Comparison of ENCODE assay signal across 11 cellular contexts in the genomic region with DNA sequence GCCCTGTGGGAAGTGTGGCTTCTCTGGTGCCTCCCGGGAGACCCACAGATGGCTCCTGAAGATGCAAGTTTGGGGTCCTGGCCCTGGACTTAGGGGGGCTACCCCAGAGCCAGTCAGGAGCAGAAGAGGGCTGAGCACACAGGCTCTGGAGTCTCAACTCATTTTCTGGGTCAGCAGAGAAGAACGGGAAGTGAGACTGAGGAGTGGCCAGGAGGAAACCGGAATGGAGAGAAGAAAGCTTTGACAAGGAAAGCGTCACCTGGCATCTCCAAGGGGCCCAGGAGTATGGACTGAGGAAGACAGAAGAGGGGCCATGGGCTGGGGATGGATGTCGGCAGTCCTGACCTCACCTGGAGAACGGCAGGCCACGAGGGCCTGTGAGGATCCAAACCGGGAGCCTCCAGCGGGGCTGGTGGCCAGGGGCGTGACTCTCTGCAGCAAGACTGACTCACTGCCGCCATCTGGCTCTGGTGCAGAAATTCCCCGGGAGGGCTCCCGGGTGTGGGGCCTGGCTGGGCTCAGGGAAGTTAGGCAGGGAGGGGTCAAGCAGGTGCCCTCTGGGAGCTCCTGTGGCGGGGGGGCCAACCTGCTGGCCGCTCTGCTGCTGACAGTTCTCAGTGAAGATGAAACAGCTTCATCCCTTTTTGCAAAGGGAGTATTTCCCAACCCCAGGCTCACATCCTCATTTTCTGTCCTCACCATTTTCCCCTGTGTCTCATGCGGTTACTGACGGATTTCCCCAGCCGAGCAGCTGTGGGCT. TPM values are rescaled to one million over a fixed set of nuclear protein-coding genes. Genes with fewer than 3 reads are reported as not detected.
DNase-seq lines count a peak whose midpoint lies in the region; ATAC-seq and TF ChIP-seq lines count a peak whose summit lies in the region.
"Had no signal": no experiment of that assay in that cellular context is flagged by ENCODE, and none has a peak within 500 bp of the region (broad histone marks: within the 10 kb centered on the region; RNA-seq: fewer than 3 reads in every experiment).

No MANE protein-coding gene starts in this region.

- no peaks in the 10 kb centered on the region for H3K4me1 ChIP-seq in Panc1 (ENCODE audit: control insufficient read depth, insufficient read depth, low read length)
- no peaks in the 10 kb centered on the region for H3K4me1 ChIP-seq in foreskin keratinocyte
- H3K4me1 ChIP-seq in rectal smooth muscle tissue (ENCODE audit: control insufficient read depth, insufficient read depth, low read length), result no peaks in the 10 kb centered on the region

- peaks cover 11% of the 10 kb centered on the region; the same call in 1 of the 2 replicates for H3K36me3 ChIP-seq in Panc1 (ENCODE audit: control insufficient read depth, insufficient read depth, low read length)
- H3K36me3 ChIP-seq in rectal smooth muscle tissue (ENCODE audit: control insufficient read depth, insufficient read depth, low read length), result peaks cover 9% of the 10 kb centered on the region

- BruUV-seq in Panc1 (replicated peaks; lab: Mats Ljungman, UMichigan), result no TSS peak

- POLR2A ChIA-PET in Panc1 (lab: Charles Lee), result no interaction called here

- TF ChIP-seq CTCF in Panc1 (IDR thresholded peaks at IDR 0.05) (no peak), foreskin keratinocyte (conservative IDR thresholded peaks at IDR 0.05) (peak; percentile 67)

- in situ Hi-C loops in Panc1 (cut with HindIII; ENCODE audit: low pct_unique_long_range_greater_than_20kb, low sequenced_read_pairs), result no loop called here

- intact Hi-C loops in Panc1 (cut with micrococcal nuclease; ENCODE audit: unreplicated experiment), result no loop called here

- H3K27ac ChIP-seq in Panc1 (ENCODE audit: low read length), result no peak overlapping the region
- H3K27ac ChIP-seq in foreskin keratinocyte, result peak overlapping the region; percentile 33
- peak overlapping the region; percentile 52 for H3K27ac ChIP-seq in rectal smooth muscle tissue (ENCODE audit: low read depth, low read length)

- peak; percentile 42 for DNase-seq in GM03348 (ENCODE audit: low spot score)
- no peak for DNase-seq in Panc1 (ENCODE audit: low read depth, low spot score)
- peak; percentile 33 to 52 for DNase-seq in foreskin keratinocyte
- DNase-seq in cerebellum (ENCODE audit: low spot score), result no peak
- DNase-seq: activated CD8-positive, alpha-beta T cell treated with anti-CD3 and anti-CD28 coated beads, Interleukin-2, amount 10 ng/mL, durations not matched to agents 7 days and 5 days; GDM1; NCI-H82 had no signal

- no peak overlapping the region for H3K9ac ChIP-seq in rectal smooth muscle tissue (ENCODE audit: low read length)

- no peaks in the 10 kb centered on the region for H3K27me3 ChIP-seq in Panc1 (ENCODE audit: control insufficient read depth, insufficient read depth, low read length)
- H3K27me3 ChIP-seq in foreskin keratinocyte, result no peaks in the 10 kb centered on the region
- no peaks in the 10 kb centered on the region for H3K27me3 ChIP-seq in rectal smooth muscle tissue (ENCODE audit: control insufficient read depth, insufficient read depth, low read length)

- CTCF ChIA-PET in Panc1 (lab: Charles Lee), result no interaction called here

- peak; percentile 71 for ATAC-seq in Panc1
- peak; percentile 95 for ATAC-seq in foreskin keratinocyte
- ATAC-seq in HG02798 (IDR thresholded peaks at IDR 0.05; ENCODE audit: poor library complexity, unreplicated experiment), result no peak
- no peak for ATAC-seq in GM21529 (IDR thresholded peaks at IDR 0.05; ENCODE audit: unreplicated experiment)
- no peak for ATAC-seq in GM18907 (IDR thresholded peaks at IDR 0.05; ENCODE audit: unreplicated experiment)

- H3K4me3 ChIP-seq in Panc1 (ENCODE audit: low read depth in 2 of 2, low read length in 2 of 2) (no peak overlapping the region), rectal smooth muscle tissue (ENCODE audit: low read length) (no peak overlapping the region)

- no peaks in the 10 kb centered on the region; the same call in 1 of the 2 replicates for H3K9me3 ChIP-seq in Panc1 (ENCODE audit: control insufficient read depth, insufficient read depth, low read depth, low read length)

RNA-seq across cellular contexts. Expression of a gene that starts 23.6 kb away (rescaled TPM):
- total RNA-seq in Panc1 (2021; ENCODE audit: unreplicated experiment) (22.3 TPM), foreskin keratinocyte (12.8 and 13.0 TPM in 2 replicates), cerebellum (17.5 TPM)
- 17.2 TPM for polyA plus RNA-seq in Panc1 (2012; ENCODE audit: insufficient read length)
- polyA plus RNA-seq in foreskin keratinocyte, result 10.1 and 11.8 TPM in 2 replicates

RNA-seq across cellular contexts. Expression of a gene that starts 49.8 kb away (rescaled TPM):
- total RNA-seq in Panc1 (2021; ENCODE audit: unreplicated experiment), result 484 TPM
- polyA plus RNA-seq in Panc1 (2012; ENCODE audit: insufficient read length), result 639 TPM
- 272 and 304 TPM in 2 replicates for total RNA-seq in foreskin keratinocyte
- polyA plus RNA-seq in foreskin keratinocyte, result 387 and 487 TPM in 2 replicates
- total RNA-seq in cerebellum, result 41.6 TPM

RNA-seq across cellular contexts. Expression of a gene that starts 59.8 kb away (rescaled TPM):
- total RNA-seq in Panc1 (2021; ENCODE audit: unreplicated experiment) (199 TPM), foreskin keratinocyte (140 and 157 TPM in 2 replicates), cerebellum (65.6 TPM)
- 150 TPM for polyA plus RNA-seq in Panc1 (2012; ENCODE audit: insufficient read length)
- 112 and 126 TPM in 2 replicates for polyA plus RNA-seq in foreskin keratinocyte

Comparison
In these comparisons a context has a peak if more than half of its experiments do, and no peak if none do; other contexts are left out.
1. DNase-seq: peak in GM03348 (single experiment) and foreskin keratinocyte (2 of 2); none in Panc1 (single experiment) and cerebellum (single experiment).
2. ATAC-seq: peak in Panc1 (single experiment) and foreskin keratinocyte (single experiment); none in HG02798 (single experiment), GM21529 (single experiment) and GM18907 (single experiment).